9 cellular contexts compared by ENCODE assay signal in the genomic region with DNA sequence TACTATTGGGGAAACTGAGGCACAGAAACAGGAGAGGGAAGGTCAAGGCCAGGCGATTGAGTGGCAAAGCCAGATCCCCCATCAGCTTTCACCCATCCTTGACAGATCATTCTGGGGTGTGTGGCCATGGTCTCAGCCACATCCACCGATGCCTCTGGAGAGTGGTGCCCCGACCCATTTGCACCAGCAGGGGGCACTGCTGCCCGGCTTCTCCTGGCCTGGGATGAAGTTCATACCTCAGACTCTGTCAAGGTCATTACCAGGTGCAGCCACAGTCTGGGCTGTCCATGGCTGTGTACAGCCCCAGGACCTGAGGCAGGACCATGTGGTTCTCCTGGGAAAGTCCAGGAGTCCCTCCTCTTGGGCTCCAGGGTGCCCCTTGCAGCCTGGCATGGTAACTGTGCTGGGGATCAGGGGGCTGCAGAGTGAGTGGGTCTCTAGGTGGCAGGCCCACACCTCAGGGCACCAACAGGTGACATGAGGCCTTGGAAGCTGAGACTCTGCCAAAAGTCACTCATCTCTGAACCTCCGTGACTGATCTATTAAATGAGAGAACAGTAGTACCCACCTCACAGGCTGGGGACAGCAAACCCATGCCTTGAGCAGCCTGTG.
DNase-seq lines count a peak whose midpoint lies in the region; ATAC-seq and TF ChIP-seq lines count a peak whose summit lies in the region.
"Had no signal": no experiment of that assay in that cellular context is flagged by ENCODE, and none has a peak within 500 bp of the region (broad histone marks: within the 10 kb centered on the region; RNA-seq: fewer than 3 reads in every experiment).

No MANE protein-coding gene starts in this region.

- H3K27me3 ChIP-seq in vagina, result no peaks in the 10 kb centered on the region
- H3K27me3 ChIP-seq: SJSA1 had no signal

- H3K4me1 Mint-ChIP-seq in progenitor cell of endocrine pancreas (ENCODE audit: low read depth), result no peaks in the 10 kb centered on the region

- no peak overlapping the region for H3K27ac ChIP-seq in vagina
- H3K27ac ChIP-seq: SJSA1 had no signal

- no peaks in the 10 kb centered on the region for H3K36me3 ChIP-seq in vagina
- H3K36me3 ChIP-seq: SJSA1 had no signal

- no peak for TF ChIP-seq POLR2A in vagina (IDR thresholded peaks at IDR 0.05)

- no peak overlapping the region for H3K4me3 Mint-ChIP-seq in progenitor cell of endocrine pancreas (ENCODE audit: low read depth)

- H3K4me1 ChIP-seq in vagina, result no peaks in the 10 kb centered on the region
- H3K4me1 ChIP-seq: SJSA1 had no signal

- H3K9me3 Mint-ChIP-seq in progenitor cell of endocrine pancreas (ENCODE audit: low read depth), result no peaks in the 10 kb centered on the region

- TF ChIP-seq CTCF in progenitor cell of endocrine pancreas (IDR thresholded peaks at IDR 0.05; ENCODE audit: unreplicated experiment), result peak; percentile 98
- TF ChIP-seq CTCF in vagina (IDR thresholded peaks at IDR 0.05), result peak; percentile 40 to 58 (median 43)

- H3K4me3 ChIP-seq in vagina, result no peak overlapping the region
- H3K4me3 ChIP-seq: SJSA1 had no signal

- intact Hi-C loops in vagina (cut with DNase I), result loop anchor here (5.0 kb wide), 1 partner anchor 116 kb away; no protein-coding TSS in a partner anchor

- ATAC-seq in HG02610 (IDR thresholded peaks at IDR 0.05; ENCODE audit: unreplicated experiment) (peak; percentile 56), GM19467 (IDR thresholded peaks at IDR 0.05; ENCODE audit: unreplicated experiment) (no peak)

- no peak overlapping the region for H3K27ac Mint-ChIP-seq in progenitor cell of endocrine pancreas

- DNase-seq in COLO829 (ENCODE audit: low spot score), result peak; percentile 79
- DNase-seq in RPMI8226, result peak; percentile 82
- peak; percentile 53 for DNase-seq in activated effector memory CD4-positive, alpha-beta T cell treated with Interleukin-2 at 50 U/mL for 16 hours
- peak; percentile 30 for DNase-seq in glomerular visceral epithelial cell (ENCODE audit: extremely low spot score)
- peak; percentile 80 for DNase-seq in progenitor cell of endocrine pancreas (ENCODE audit: low spot score, unreplicated experiment)
- no peak for DNase-seq in vagina (ENCODE audit: extremely low spot score in 2 of 2)

- H3K27me3 Mint-ChIP-seq in progenitor cell of endocrine pancreas, result peaks cover 63% of the 10 kb centered on the region

- no peaks in the 10 kb centered on the region for H3K9me3 ChIP-seq in vagina
- H3K9me3 ChIP-seq: SJSA1 had no signal

- no peaks in the 10 kb centered on the region for H3K36me3 Mint-ChIP-seq in progenitor cell of endocrine pancreas (ENCODE audit: insufficient read depth)

Comparison
In these comparisons a context has a peak if more than half of its experiments do, and no peak if none do; other contexts are left out.
1. DNase-seq: peak in COLO829 (single experiment), RPMI8226 (single experiment), activated effector memory CD4-positive, alpha-beta T cell treated with Interleukin-2 at 50 U/mL for 16 hours (single experiment), glomerular visceral epithelial cell (single experiment) and progenitor cell of endocrine pancreas (single experiment); none in vagina (0 of 2).